22 cellular contexts compared by ENCODE assay signal in the genomic region with DNA sequence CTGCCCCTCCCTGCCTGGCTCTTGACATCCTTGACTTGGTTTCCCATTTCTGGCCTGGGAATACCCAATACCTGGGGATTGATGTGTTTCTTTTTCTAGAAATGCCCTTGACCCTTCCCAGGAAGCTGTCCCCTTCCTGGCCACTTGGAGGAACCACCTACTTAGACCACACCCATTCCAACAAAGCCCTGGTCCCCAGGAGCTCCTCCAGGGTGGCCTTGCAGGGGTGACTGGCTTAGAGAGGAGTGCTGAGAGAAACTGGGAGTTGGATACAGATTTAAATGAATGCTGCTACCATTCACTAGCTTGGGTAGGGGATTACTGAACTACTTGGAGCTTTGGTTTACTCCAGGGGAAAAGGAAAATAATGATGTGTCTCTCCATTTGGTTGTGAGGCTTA. TPM values are rescaled to one million over a fixed set of nuclear protein-coding genes. Genes with fewer than 3 reads are reported as not detected.
A peak's percentile ranks its signal among the peaks of the same experiment; 100 is the strongest.
DNase-seq lines count a peak whose midpoint lies in the region; ATAC-seq and TF ChIP-seq lines count a peak whose summit lies in the region.
"Had no signal": no experiment of that assay in that cellular context is flagged by ENCODE, and none has a peak within 500 bp of the region (broad histone marks: within the 10 kb centered on the region; RNA-seq: fewer than 3 reads in every experiment).

No MANE protein-coding gene starts in this region.

- H3K4me2 ChIP-seq in BLaER1 (peak overlapping the region; percentile 13; the same call in 1 of the 2 replicates), HCT116 (ENCODE audit: low read length) (peak overlapping the region; percentile 6), trophoblast cell (ENCODE audit: low read length) (no peak overlapping the region)

- DNase-seq in HCT116 (ENCODE audit: low read depth, low spot score) (no peak), adipocyte (ENCODE audit: low read depth) (no peak), trophoblast cell (no peak), colonic mucosa (no peak), T-helper 1 cell (no peak), Ammon's horn (ENCODE audit: low spot score) (no peak), SW480 (ENCODE audit: low spot score) (no peak)
- DNase-seq: activated CD4-positive, alpha-beta T cell treated with anti-CD3 and anti-CD28 coated beads, Interleukin-2, amount 50 U/mL, for 48 hours; activated CD8-positive, alpha-beta memory T cell treated with anti-CD3 and anti-CD28 coated beads, Interleukin-2, amount 50 U/mL, for 48 hours; activated effector memory CD4-positive, alpha-beta T cell treated with Interleukin-2 at 50 U/mL for 16 hours; activated naive CD8-positive, alpha-beta T cell treated with anti-CD3 and anti-CD28 coated beads, Interleukin-2, amount 50 U/mL, for 24 hours; CD8-positive, alpha-beta T cell; DMS53; effector memory CD4-positive, alpha-beta T cell; kidney; NCI-H1930; stimulated activated CD4-positive, alpha-beta T cell treated with anti-CD3 and anti-CD28 coated beads, Interleukin-12 subunit alpha, Interleukin-12 subunit beta, amount 100 ng/mL, for 4 hours had no signal

- TF ChIP-seq CTCF in HCT116 (IDR thresholded peaks at IDR 0.05 in 2 of 3, conservative IDR thresholded peaks at IDR 0.05 in 1 of 3; ENCODE audit: borderline replicate concordance in 1 of 3, insufficient read depth in 1 of 3, low read depth in 2 of 3, low read length in 2 of 3) = 0 out of 6 replicates have a peak, but pooled peaks of 1 of the 3 experiments have one; percentile 5
- no peak for TF ChIP-seq CTCF in colonic mucosa (IDR thresholded peaks at IDR 0.05)

- no peak for TF ChIP-seq RAD21 in HCT116 (IDR thresholded peaks at IDR 0.05; ENCODE audit: low read depth)

- H3K4me1 ChIP-seq in BLaER1 (peaks cover 43% of the 10 kb centered on the region), HCT116 (ENCODE audit: control insufficient read depth in 1 of 2, insufficient read depth in 2 of 2, low read length in 2 of 2) (peaks cover 30 to 43% of the 10 kb centered on the region in 2 experiments), adipocyte (ENCODE audit: control insufficient read depth, insufficient read depth, low read length) (peaks cover 82% of the 10 kb centered on the region), trophoblast cell (ENCODE audit: control insufficient read depth in 1 of 2, insufficient read depth in 2 of 2, low read length in 2 of 2) (peaks cover 9% of the 10 kb centered on the region in 2 experiments), colonic mucosa (no peaks in the 10 kb centered on the region)

- TF ChIP-seq POLR2A in HCT116 (IDR thresholded peaks at IDR 0.05; ENCODE audit: borderline replicate concordance, extremely low read depth, insufficient read depth, insufficient read length) = no peak

- peaks cover 89% of the 10 kb centered on the region for H4K20me1 ChIP-seq in BLaER1
- H4K20me1 ChIP-seq in HCT116 (ENCODE audit: insufficient read depth) = peaks cover 4% of the 10 kb centered on the region; the same call in 1 of the 2 replicates

- CTCF ChIA-PET in HCT116 (lab: Charles Lee) = no interaction called here

- no peak overlapping the region for H2AFZ ChIP-seq in HCT116 (ENCODE audit: low read depth, low read length, poor library complexity, severe bottlenecking)
- H2AFZ ChIP-seq in trophoblast cell (ENCODE audit: insufficient read depth, low read length, poor library complexity) = no peak overlapping the region

- H3K36me3 ChIP-seq in BLaER1 (peaks cover 50% of the 10 kb centered on the region), HCT116 (ENCODE audit: control insufficient read depth in 1 of 2, insufficient read depth in 2 of 2, low read length in 2 of 2) (no peaks in the 10 kb centered on the region), adipocyte (ENCODE audit: control insufficient read depth, insufficient read depth, low read length, severe bottlenecking) (peaks cover 5% of the 10 kb centered on the region), trophoblast cell (ENCODE audit: control insufficient read depth in 1 of 2, insufficient read depth in 2 of 2, low read length in 2 of 2) (no peaks in the 10 kb centered on the region), colonic mucosa (no peaks in the 10 kb centered on the region)
- H3K36me3 ChIP-seq: SJSA1 had no signal

- H3K9me3 ChIP-seq in BLaER1 = peaks cover 12% of the 10 kb centered on the region
- H3K9me3 ChIP-seq in HCT116 (ENCODE audit: control insufficient read depth in 1 of 2, insufficient read depth in 1 of 2, low read depth in 1 of 2, low read length in 2 of 2) = no peaks in the 10 kb centered on the region
- H3K9me3 ChIP-seq in adipocyte (ENCODE audit: control insufficient read depth, low read length) = no peaks in the 10 kb centered on the region
- no peaks in the 10 kb centered on the region for H3K9me3 ChIP-seq in trophoblast cell (ENCODE audit: insufficient read depth, low read depth, low read length)
- H3K9me3 ChIP-seq in colonic mucosa = no peaks in the 10 kb centered on the region
- H3K9me3 ChIP-seq: esophagus muscularis mucosa, SJSA1 had no signal

- POLR2A ChIA-PET in HCT116 (lab: Charles Lee) = interaction anchor here (0.5 kb wide), 1 partner anchor 21 kb away, joined by 3 read pairs; no protein-coding TSS in a partner anchor

- H3K18ac ChIP-seq in trophoblast cell (ENCODE audit: low read length) = no peak overlapping the region

- peak overlapping the region; percentile 6 for H3K4ac ChIP-seq in trophoblast cell (ENCODE audit: low read depth, low read length)

- H3K4me3 ChIP-seq in BLaER1 (no peak overlapping the region), HCT116 (replicated peaks in 1 of 2; ENCODE audit: low read depth in 1 of 2, low read length in 2 of 2) (no peak overlapping the region), adipocyte (ENCODE audit: low read length) (peak overlapping the region; percentile 40), trophoblast cell (ENCODE audit: low read depth, low read length) (no peak overlapping the region), colonic mucosa (no peak overlapping the region)
- H3K4me3 ChIP-seq: esophagus muscularis mucosa, lung, SJSA1 had no signal

- H2BK5ac ChIP-seq in trophoblast cell (ENCODE audit: low read depth, low read length, poor library complexity) = no peak overlapping the region

- H3K23ac ChIP-seq in trophoblast cell (ENCODE audit: low read length) = no peak overlapping the region

- BruUV-seq in HCT116 (replicated peaks; lab: Mats Ljungman, UMichigan) = no TSS peak

- H4K91ac ChIP-seq in trophoblast cell (ENCODE audit: low read depth, low read length) = no peak overlapping the region

- H4K8ac ChIP-seq in trophoblast cell (ENCODE audit: low read depth, low read length) = no peak overlapping the region

- no peak overlapping the region for H4K12ac ChIP-seq in trophoblast cell (ENCODE audit: low read depth, low read length)

- H2BK120ac ChIP-seq in trophoblast cell (ENCODE audit: insufficient read depth, low read length, poor library complexity) = no peak overlapping the region

- no peak overlapping the region for H2BK12ac ChIP-seq in trophoblast cell (ENCODE audit: low read length)

- ATAC-seq in HCT116 = 0 out of 2 replicates have a peak, but pooled peaks have one; percentile 33
- ATAC-seq: activated naive CD8-positive, alpha-beta T cell treated with anti-CD3 and anti-CD28 coated beads, Interleukin-2, amount 50 U/mL, for 24 hours; CD8-positive, alpha-beta T cell; Panc1 had no signal

- H3K27me3 ChIP-seq in BLaER1 = no peaks in the 10 kb centered on the region
- H3K27me3 ChIP-seq in HCT116 (ENCODE audit: insufficient read depth, low read length) = no peaks in the 10 kb centered on the region
- no peaks in the 10 kb centered on the region for H3K27me3 ChIP-seq in adipocyte (replicated peaks; ENCODE audit: control insufficient read depth, insufficient read depth, low read length)
- H3K27me3 ChIP-seq in trophoblast cell (ENCODE audit: insufficient read depth, low read length) = no peaks in the 10 kb centered on the region
- H3K27me3 ChIP-seq in colonic mucosa = no peaks in the 10 kb centered on the region
- H3K27me3 ChIP-seq: esophagus muscularis mucosa, SJSA1 had no signal

- RAD21 ChIA-PET in HCT116 (lab: Charles Lee; ENCODE audit: low non-redundant PET in 1 of 2, low total read pairs in 2 of 2, uncharacterized antibody in 2 of 2, unreplicated experiment in 2 of 2) = interaction anchor here in 1 of 2 experiments (1.3 kb wide), 1 partner anchor 22 kb away, joined by 3 read pairs; a partner anchor contains a TSS

- H3K27ac ChIP-seq in BLaER1 (no peak overlapping the region), HCT116 (ENCODE audit: low read depth, low read length) (no peak overlapping the region), trophoblast cell (ENCODE audit: low read depth, low read length) (no peak overlapping the region), colonic mucosa (no peak overlapping the region)
- H3K27ac ChIP-seq: esophagus muscularis mucosa, SJSA1 had no signal

- H3K79me2 ChIP-seq in HCT116 (ENCODE audit: insufficient read depth, low read length) = peaks cover 84% of the 10 kb centered on the region
- no peaks in the 10 kb centered on the region for H3K79me2 ChIP-seq in trophoblast cell (ENCODE audit: control insufficient read depth, insufficient read depth, low read length, poor library complexity)

- H3K79me1 ChIP-seq in trophoblast cell (ENCODE audit: low read length) = no peaks in the 10 kb centered on the region

- no peak overlapping the region for H3K14ac ChIP-seq in trophoblast cell (ENCODE audit: low read length)

- intact Hi-C loops in HCT116 (cut with micrococcal nuclease) (no loop called here), colonic mucosa (cut with DNase I) (no loop called here)

- H2AK5ac ChIP-seq in trophoblast cell (ENCODE audit: low read length) = no peak overlapping the region

- H3K9me2 ChIP-seq in HCT116 (ENCODE audit: insufficient read depth) = no peaks in the 10 kb centered on the region

- no peak overlapping the region for H3K9ac ChIP-seq in BLaER1
- H3K9ac ChIP-seq in HCT116 (ENCODE audit: low read length) = no peak overlapping the region
- H3K9ac ChIP-seq in adipocyte (ENCODE audit: low read length) = no peak overlapping the region
- H3K9ac ChIP-seq in trophoblast cell (ENCODE audit: low read length) = no peak overlapping the region
- H3K9ac ChIP-seq in colonic mucosa (ENCODE audit: low read depth in 2 of 2, low read length in 2 of 2) = no peak overlapping the region

TF ChIP-seq in HCT116, 20 proteins besides CTCF, POLR2A, EP300 and RAD21 (continues in another document):
- TF ChIP-seq SRF (IDR thresholded peaks at IDR 0.05; ENCODE audit: low read depth) = no peak
- no peak for TF ChIP-seq SP1 (IDR thresholded peaks at IDR 0.05; ENCODE audit: low read depth)
- no peak for TF ChIP-seq EZH2 (IDR thresholded peaks at IDR 0.05)
- TF ChIP-seq POLR2AphosphoS5 (IDR thresholded peaks at IDR 0.05; ENCODE audit: low read depth, low read length) = no peak
- TF ChIP-seq, protein P1, sequence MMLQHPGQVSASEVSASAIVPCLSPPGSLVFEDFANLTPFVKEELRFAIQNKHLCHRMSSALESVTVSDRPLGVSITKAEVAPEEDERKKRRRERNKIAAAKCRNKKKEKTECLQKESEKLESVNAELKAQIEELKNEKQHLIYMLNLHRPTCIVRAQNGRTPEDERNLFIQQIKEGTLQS (IDR thresholded peaks at IDR 0.05) = no peak

RNA-seq across cellular contexts. Expression of a gene that starts 22.1 kb away (rescaled TPM):
- total RNA-seq in HCT116 (2021; ENCODE audit: unreplicated experiment) = 21.9 TPM
- 8.9 and 10.4 TPM in 2 replicates for polyA plus RNA-seq in HCT116 (2012)
- polyA plus RNA-seq in trophoblast cell (2013) = 15.7 and 16.4 TPM in 2 replicates
- total RNA-seq in colonic mucosa = 10 to 100 TPM in 1 of 2 donors, 1 to 10 TPM in 1; 7.8 to 11.1 TPM
